In the genomic region with DNA sequence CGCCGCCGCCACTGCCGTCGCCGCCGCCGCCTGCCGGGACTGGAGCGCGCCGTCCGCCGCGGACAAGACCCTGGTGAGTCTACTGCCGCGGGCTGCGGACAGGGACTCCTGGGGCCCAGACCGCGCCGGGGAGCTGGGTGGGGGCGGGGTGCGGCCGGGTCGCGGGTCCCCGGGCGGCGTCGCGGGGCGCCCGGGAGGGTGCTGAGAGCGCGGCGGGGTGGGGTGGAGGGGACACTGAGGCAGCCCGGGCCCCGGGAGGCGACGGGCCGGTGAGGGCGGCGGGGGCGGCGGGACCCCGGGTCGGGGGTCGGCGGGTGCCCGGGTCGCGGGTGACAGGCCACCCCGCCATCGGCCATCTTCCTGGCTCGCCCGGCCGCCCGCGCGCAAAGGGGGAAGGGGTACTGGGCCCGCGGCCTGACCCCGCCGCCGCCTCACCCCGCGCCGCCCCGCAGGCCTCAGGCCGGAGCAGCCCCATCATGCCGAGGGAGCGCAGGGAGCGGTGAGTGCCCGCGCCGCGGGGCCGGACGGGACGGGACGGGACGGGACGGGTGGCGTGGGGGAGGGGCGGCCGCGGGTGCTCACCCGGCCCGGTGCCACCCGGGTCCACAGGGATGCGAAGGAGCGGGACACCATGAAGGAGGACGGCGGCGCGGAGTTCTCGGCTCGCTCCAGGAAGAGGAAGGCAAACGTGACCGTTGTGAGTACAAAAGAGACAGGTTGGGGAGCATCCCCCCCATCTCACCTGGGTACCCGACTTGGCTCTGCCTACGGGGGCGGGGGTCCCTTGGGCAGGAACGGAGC, we compare ENCODE assay signal across 8 cellular contexts. TPM values are rescaled to one million over a fixed set of nuclear protein-coding genes. Genes with fewer than 3 reads are reported as not detected.
DNase-seq lines count a peak whose midpoint lies in the region; ATAC-seq, FAIRE-seq and TF ChIP-seq lines count a peak whose summit lies in the region.

No MANE protein-coding gene starts in this region.

- H3K4me2 ChIP-seq in DOHH2 (ENCODE audit: low read length) (peak overlapping the region; percentile 75), OCI-LY1 (ENCODE audit: low read length) (peak overlapping the region; percentile 97), mesendoderm (ENCODE audit: low read length) (peak overlapping the region; percentile 22)

- no peak for FAIRE-seq in bronchial epithelial cell (lab: Jason Lieb, UNC)

- whole genome bisulfite sequencing in mesendoderm (ENCODE audit: extremely low coverage, insufficient coverage, low lambda C conversion rate), result no CpG with 5 or more reads among the region's 104 CpGs
- 2 to 5% methylated on average over 45 to 104 of the region's 104 CpGs for WGBS in aorta, 2 donors

- H3K27me3 ChIP-seq in DOHH2 (ENCODE audit: control insufficient read depth, low read length), result no peaks in the 10 kb centered on the region
- no peaks in the 10 kb centered on the region for H3K27me3 ChIP-seq in OCI-LY1 (ENCODE audit: insufficient read depth, low read length)
- no peaks in the 10 kb centered on the region for H3K27me3 ChIP-seq in bronchial epithelial cell (ENCODE audit: control insufficient read depth, insufficient read depth, low read length)
- no peaks in the 10 kb centered on the region for H3K27me3 ChIP-seq in mesendoderm (ENCODE audit: insufficient read depth, low read length, poor library complexity)
- no peaks in the 10 kb centered on the region for H3K27me3 ChIP-seq in aorta (ENCODE audit: control insufficient read depth in 1 of 2, insufficient read depth in 2 of 2, low read length in 1 of 2)

- H2AFZ ChIP-seq in OCI-LY1 (ENCODE audit: low read length), result no peak overlapping the region

- no peak overlapping the region for H2AK5ac ChIP-seq in mesendoderm (ENCODE audit: low read length)

- no peak overlapping the region for H4K8ac ChIP-seq in mesendoderm (ENCODE audit: low read depth, low read length)

- no peak overlapping the region for H2BK5ac ChIP-seq in mesendoderm (ENCODE audit: low read length)

- no peaks in the 10 kb centered on the region for H4K20me1 ChIP-seq in DOHH2 (ENCODE audit: control insufficient read depth, insufficient read depth, low read depth, low read length)
- H4K20me1 ChIP-seq in OCI-LY1 (ENCODE audit: insufficient read depth, low read length), result no peaks in the 10 kb centered on the region

- no peaks in the 10 kb centered on the region for H3F3A ChIP-seq in DOHH2 (ENCODE audit: control insufficient read depth, insufficient read depth)
- no peaks in the 10 kb centered on the region for H3F3A ChIP-seq in OCI-LY1 (ENCODE audit: insufficient read depth, low read length)

- no peak overlapping the region for H3K27ac ChIP-seq in DOHH2 (ENCODE audit: low read depth, low read length)
- peak overlapping the region; percentile 55 for H3K27ac ChIP-seq in OCI-LY1 (ENCODE audit: low read depth, low read length, poor library complexity, severe bottlenecking)
- H3K27ac ChIP-seq in mesendoderm (ENCODE audit: low read depth, low read length), result no peak overlapping the region
- H3K27ac ChIP-seq in aorta (ENCODE audit: low read depth in 1 of 2, low read length in 2 of 2), result no peak overlapping the region

- H3K23ac ChIP-seq in mesendoderm (ENCODE audit: low read length), result no peak overlapping the region

- H4K5ac ChIP-seq in mesendoderm (ENCODE audit: low read length), result no peak overlapping the region

- H3K4me1 ChIP-seq in DOHH2 (ENCODE audit: control insufficient read depth, low read length) (peaks cover 23% of the 10 kb centered on the region), OCI-LY1 (ENCODE audit: insufficient read depth, low read length, severe bottlenecking) (peaks cover 46% of the 10 kb centered on the region), mesendoderm (ENCODE audit: control insufficient read depth, low read depth, low read length) (peaks cover 2% of the 10 kb centered on the region), aorta (ENCODE audit: control insufficient read depth in 1 of 2, insufficient read depth in 2 of 2, low read length in 2 of 2) (no peaks in the 10 kb centered on the region)

- H3K9me2 ChIP-seq in DOHH2 (replicated peaks; ENCODE audit: control insufficient read depth, low read length) (no peaks in the 10 kb centered on the region), OCI-LY1 (ENCODE audit: low read depth, low read length) (no peaks in the 10 kb centered on the region)

- H3K36me3 ChIP-seq in DOHH2 (ENCODE audit: control insufficient read depth, low read length) (peaks cover 38% of the 10 kb centered on the region), OCI-LY1 (ENCODE audit: insufficient read depth, low read length) (peaks cover 35% of the 10 kb centered on the region), bronchial epithelial cell (ENCODE audit: control insufficient read depth, insufficient read depth, low read length) (no peaks in the 10 kb centered on the region), mesendoderm (ENCODE audit: control insufficient read depth, insufficient read depth, low read length) (no peaks in the 10 kb centered on the region), aorta (ENCODE audit: control insufficient read depth in 1 of 2, insufficient read depth in 2 of 2, low read length in 1 of 2) (no peaks in the 10 kb centered on the region)

- H3K4me3 ChIP-seq in DOHH2 (ENCODE audit: low read length) (peak overlapping the region; percentile 79), OCI-LY1 (ENCODE audit: low read depth, low read length, poor library complexity, severe bottlenecking) (peak overlapping the region; percentile 89), bronchial epithelial cell (ENCODE audit: low read depth, low read length) (peak overlapping the region; percentile 39), mesendoderm (ENCODE audit: low read length) (peak overlapping the region; percentile 33), aorta (ENCODE audit: low read length in 2 of 2) (peak overlapping the region; percentile 76 to 89)

- H3K56ac ChIP-seq in mesendoderm (ENCODE audit: low read length), result peak overlapping the region; percentile 79

- peaks cover 10% of the 10 kb centered on the region; the same call in 1 of the 2 replicates for H3K79me2 ChIP-seq in DOHH2 (ENCODE audit: control insufficient read depth, low read length)
- H3K79me2 ChIP-seq in OCI-LY1 (ENCODE audit: insufficient read depth, low read length), result no peaks in the 10 kb centered on the region
- H3K79me2 ChIP-seq in mesendoderm (ENCODE audit: control insufficient read depth, insufficient read depth, low read length), result no peaks in the 10 kb centered on the region

- intact Hi-C loops in aorta (cut with DNase I), result loop anchor here (5.0 kb wide), 2 partner anchors 35 to 130 kb away; partner anchors contain the start of gene URI1 (in 1 of the 2)

- H3K9ac ChIP-seq in OCI-LY1 (ENCODE audit: low read length), result peak overlapping the region; percentile 89
- H3K9ac ChIP-seq in mesendoderm (ENCODE audit: low read length), result peak overlapping the region; percentile 68

- no peak overlapping the region for H2BK15ac ChIP-seq in mesendoderm (replicated peaks; ENCODE audit: low read depth)

- no peak overlapping the region for H3K18ac ChIP-seq in mesendoderm (ENCODE audit: low read length)

- no peak for DNase-seq in bronchial epithelial cell (ENCODE audit: low read depth)
- DNase-seq in mesendoderm, result no peak
- DNase-seq in aorta, result peak; percentile 52 to 80
- no peak for DNase-seq in Ammon's horn (ENCODE audit: low spot score)
- DNase-seq in NK-92 treated with Interleukin-12 subunit alpha and Interleukin-12 subunit beta, amount 100 ng/mL, for 24 hours (lab: John Stamatoyannopoulos, UW), result no peak

- no peak overlapping the region for H3K4ac ChIP-seq in mesendoderm (ENCODE audit: low read depth, low read length)

- no peak overlapping the region for H2BK120ac ChIP-seq in mesendoderm (ENCODE audit: low read depth, low read length)

- ATAC-seq in GM21737 (IDR thresholded peaks at IDR 0.05; ENCODE audit: unreplicated experiment) (peak; percentile 5), aorta (ENCODE audit: low FRiP score) (no peak)

- TF ChIP-seq CTCF in DOHH2 (IDR thresholded peaks at IDR 0.05; ENCODE audit: low read depth, low read length, poor library complexity, severe bottlenecking) (no peak), OCI-LY1 (IDR thresholded peaks at IDR 0.05; ENCODE audit: low read length) (no peak), bronchial epithelial cell (IDR thresholded peaks at IDR 0.05; ENCODE audit: insufficient read depth, low read length, severe bottlenecking) (no peak)

- no peaks in the 10 kb centered on the region for H3K9me3 ChIP-seq in DOHH2 (ENCODE audit: control insufficient read depth, insufficient read depth, low read length)
- H3K9me3 ChIP-seq in OCI-LY1 (ENCODE audit: low read length), result no peaks in the 10 kb centered on the region
- no peaks in the 10 kb centered on the region for H3K9me3 ChIP-seq in aorta (ENCODE audit: control insufficient read depth, low read length)

- H3K79me1 ChIP-seq in mesendoderm (ENCODE audit: low read length), result no peaks in the 10 kb centered on the region

RNA-seq across cellular contexts. Expression of gene CCNE1, which starts 0.5 kb away (rescaled TPM):
- total RNA-seq in bronchial epithelial cell, result 6.1 and 9.9 TPM in 2 replicates
- 36.6 TPM for polyA plus RNA-seq in mesendoderm (2013, experiment 1 of 2)
- polyA plus RNA-seq in mesendoderm (2013, experiment 2 of 2), result 36.5 TPM
- total RNA-seq in aorta, result under 1 TPM; 0.81 to 0.88 TPM
- polyA plus RNA-seq in aorta, result 1 to 10 TPM in 1 of 2 donors, under 1 TPM in 1; 0.49 to 1.6 TPM

Comparison
In these comparisons a context has a peak if more than half of its experiments do, and no peak if none do; other contexts are left out.
1. H3K4me2 ChIP-seq: peak in every context shown above with its lines; median percentile 97 in OCI-LY1; 75 in DOHH2; 22 in mesendoderm.
2. H3K4me3 ChIP-seq: peak in every context shown above with its lines; median percentile 89 in OCI-LY1; 82 in aorta; 79 in DOHH2; 39 in bronchial epithelial cell; 33 in mesendoderm.
3. DNase-seq: peak in aorta (2 of 2); none in bronchial epithelial cell (single experiment), mesendoderm (single experiment), Ammon's horn (single experiment) and NK-92 treated with Interleukin-12 subunit alpha and Interleukin-12 subunit beta, amount 100 ng/mL, for 24 hours (single experiment).